ENCODE assay signal across 8 cellular contexts in the genomic region with DNA sequence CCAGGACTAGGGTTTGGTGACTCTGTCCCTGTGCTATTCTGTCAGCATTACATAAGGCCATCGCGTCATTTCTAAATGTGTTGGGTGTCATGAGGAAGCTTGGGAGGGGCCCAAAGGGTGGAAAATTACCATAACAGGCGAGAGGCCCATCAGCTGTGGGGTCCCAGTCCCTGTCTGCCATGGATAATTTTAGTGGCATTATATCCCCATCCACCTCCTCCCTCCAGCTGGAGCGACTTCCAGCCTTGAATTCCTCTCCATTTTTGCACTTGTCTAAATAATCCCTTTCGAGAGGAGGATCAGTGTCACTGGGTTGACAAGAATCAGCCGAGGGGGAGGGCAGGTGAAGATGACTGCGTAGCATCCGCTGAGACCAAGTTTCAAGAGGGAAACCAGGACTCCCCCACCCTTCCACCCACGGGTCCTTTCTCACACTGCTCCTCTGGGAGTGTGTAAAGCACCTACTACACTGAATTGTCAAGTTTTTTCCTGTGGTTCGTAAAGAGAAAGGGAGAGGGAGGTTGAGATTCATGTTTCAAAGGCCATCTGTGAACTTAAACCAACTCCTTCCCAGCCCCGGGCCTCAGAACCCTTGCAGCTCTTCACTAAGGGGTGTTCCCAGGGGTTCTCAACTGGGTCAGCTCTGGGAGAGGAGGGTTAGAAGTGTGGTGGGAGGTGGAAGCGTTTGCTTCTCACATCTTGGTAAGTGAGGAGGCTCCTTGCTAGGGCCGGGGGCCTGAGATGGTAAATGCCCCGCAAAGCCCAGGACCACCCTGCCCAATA. TPM values are rescaled to one million over a fixed set of nuclear protein-coding genes. Genes with fewer than 3 reads are reported as not detected.
A peak's percentile ranks its signal among the peaks of the same experiment; 100 is the strongest.
DNase-seq lines count a peak whose midpoint lies in the region; ATAC-seq and TF ChIP-seq lines count a peak whose summit lies in the region.
"Had no signal": no experiment of that assay in that cellular context is flagged by ENCODE, and none has a peak within 500 bp of the region (broad histone marks: within the 10 kb centered on the region; RNA-seq: fewer than 3 reads in every experiment).

No MANE protein-coding gene starts in this region.

- H3K4me3 ChIP-seq in gastrocnemius medialis = no peak overlapping the region

- DNase-seq in gastrocnemius medialis (peak in 1 of 2 donors; percentile 27), CD14-positive monocyte (ENCODE audit: low spot score) (no peak), G401 (ENCODE audit: low spot score) (no peak), NCI-H2171 (lab: John Stamatoyannopoulos, UW) (no peak)

- peaks cover 0 to 1% (median 0%) of the 10 kb centered on the region in 7 donors for H3K9me3 Mint-ChIP-seq in CD14-positive monocyte

- no peaks in the 10 kb centered on the region for H3K36me3 Mint-ChIP-seq in CD14-positive monocyte

- H3K36me3 ChIP-seq in gastrocnemius medialis = no peaks in the 10 kb centered on the region

- in situ Hi-C loops in gastrocnemius medialis (cut with MboI; ENCODE audit: low sequenced_read_pairs in 4 of 4) (loop anchor here in 3 of 4 donors (25.0 kb wide), 2 partner anchors 167 to 317 kb away; no protein-coding TSS in a partner anchor), G401 (cut with HindIII; ENCODE audit: low sequenced_read_pairs) (no loop called here)

- intact Hi-C loops in gastrocnemius medialis (cut with DNase I; ENCODE audit: low total_unique reads) (loop anchor here (1.0 to 5.0 kb wide), 3 partner anchors 36 to 122 kb away; a partner anchor contains a TSS), CD14-positive monocyte (cut with micrococcal nuclease) (no loop called here)

- peaks cover 45 to 46% of the 10 kb centered on the region in 2 donors for H3K4me1 ChIP-seq in gastrocnemius medialis

- no peaks in the 10 kb centered on the region for H3K27me3 ChIP-seq in gastrocnemius medialis

- no peaks in the 10 kb centered on the region for H3K4me1 Mint-ChIP-seq in CD14-positive monocyte

- no peak for TF ChIP-seq POLR2A in gastrocnemius medialis (IDR thresholded peaks at IDR 0.05)

- peak overlapping the region; percentile 9 to 70 (median 59) for H3K27ac ChIP-seq in gastrocnemius medialis
- H3K27ac ChIP-seq: RWPE1 had no signal

- no peak overlapping the region for H3K4me3 Mint-ChIP-seq in CD14-positive monocyte

- H3K9me3 ChIP-seq in gastrocnemius medialis = no peaks in the 10 kb centered on the region

- H3K27ac Mint-ChIP-seq in CD14-positive monocyte = no peak overlapping the region

- ATAC-seq in GM18868 (IDR thresholded peaks at IDR 0.05; ENCODE audit: unreplicated experiment) (peak; percentile 80), GM21529 (IDR thresholded peaks at IDR 0.05; ENCODE audit: unreplicated experiment) (peak; percentile 77), HG03520 (IDR thresholded peaks at IDR 0.05; ENCODE audit: unreplicated experiment) (peak; percentile 66), gastrocnemius medialis (peak; percentile 50 to 73)

- TF ChIP-seq CTCF in gastrocnemius medialis (IDR thresholded peaks at IDR 0.05 in 4 of 5, conservative IDR thresholded peaks at IDR 0.05 in 1 of 5) = no peak
- no peak for TF ChIP-seq CTCF in CD14-positive monocyte (IDR thresholded peaks at IDR 0.05)

- H3K27me3 Mint-ChIP-seq in CD14-positive monocyte (ENCODE audit: low read depth in 3 of 3) = peaks cover 1 to 4% (median 3%) of the 10 kb centered on the region in 3 donors

RNA-seq across cellular contexts. Expression of a gene that starts 29.2 kb away (rescaled TPM):
- 1 to 10 TPM in 1 of 4 donors, not detected in 3; 1.5 TPM for total RNA-seq in gastrocnemius medialis
- not detected for polyA plus RNA-seq in CD14-positive monocyte
- total RNA-seq in G401 (2014; rRNA removed; shearing (Covaris generic)) = 0.68 and 1.1 TPM in 2 replicates

RNA-seq across cellular contexts. Expression of a gene that starts 36.1 kb away (rescaled TPM):
- 10 to 100 TPM; 17.7 to 33.2 (median 25.1) TPM for total RNA-seq in gastrocnemius medialis
- 10 to 100 TPM; 17.5 to 18.3 TPM for polyA plus RNA-seq in CD14-positive monocyte
- 41.8 and 47.8 TPM in 2 replicates for total RNA-seq in G401 (2014; rRNA removed; shearing (Covaris generic))
